ENCODE assay signal across 1 cellular context in genomic region chr14:100375963-100376735, GRCh38.
A peak's percentile ranks its signal among the peaks of the same experiment; 100 is the strongest.
TF ChIP-seq lines count a peak whose summit lies in the region.

WDR25 (plus strand) TSS chr14:100376485.

TF ChIP-seq in HepG2, 621 proteins besides CTCF, POLR2A, EP300 and RAD21 (continued from another document and continues in another):
- TF ChIP-seq CREB3 (CRISPR knock-in tag; IDR thresholded peaks at IDR 0.05), result no peak
- peak; percentile 74; the same call in 1 of the 2 replicates for TF ChIP-seq ZNF503 (CRISPR knock-in tag; IDR thresholded peaks at IDR 0.05)
- TF ChIP-seq BRD4 (CRISPR knock-in tag; IDR thresholded peaks at IDR 0.05), result peak; percentile 77; the same call in 1 of the 2 replicates
- no peak; the same call in 1 of the 2 replicates for TF ChIP-seq ZBTB7B (CRISPR knock-in tag; IDR thresholded peaks at IDR 0.05)
- TF ChIP-seq, protein P1, sequence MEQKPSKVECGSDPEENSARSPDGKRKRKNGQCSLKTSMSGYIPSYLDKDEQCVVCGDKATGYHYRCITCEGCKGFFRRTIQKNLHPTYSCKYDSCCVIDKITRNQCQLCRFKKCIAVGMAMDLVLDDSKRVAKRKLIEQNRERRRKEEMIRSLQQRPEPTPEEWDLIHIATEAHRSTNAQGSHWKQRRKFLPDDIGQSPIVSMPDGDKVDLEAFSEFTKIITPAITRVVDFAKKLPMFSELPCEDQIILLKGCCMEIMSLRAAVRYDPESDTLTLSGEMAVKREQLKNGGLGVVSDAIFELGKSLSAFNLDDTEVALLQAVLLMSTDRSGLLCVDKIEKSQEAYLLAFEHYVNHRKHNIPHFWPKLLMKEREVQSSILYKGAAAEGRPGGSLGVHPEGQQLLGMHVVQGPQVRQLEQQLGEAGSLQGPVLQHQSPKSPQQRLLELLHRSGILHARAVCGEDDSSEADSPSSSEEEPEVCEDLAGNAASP (CRISPR knock-in tag; IDR thresholded peaks at IDR 0.05; ENCODE audit: borderline replicate concordance), result peak; percentile 58
- peak; percentile 65; the same call in 1 of the 2 replicates for TF ChIP-seq ZNF878 (CRISPR knock-in tag; IDR thresholded peaks at IDR 0.05)
- TF ChIP-seq, protein P2, sequence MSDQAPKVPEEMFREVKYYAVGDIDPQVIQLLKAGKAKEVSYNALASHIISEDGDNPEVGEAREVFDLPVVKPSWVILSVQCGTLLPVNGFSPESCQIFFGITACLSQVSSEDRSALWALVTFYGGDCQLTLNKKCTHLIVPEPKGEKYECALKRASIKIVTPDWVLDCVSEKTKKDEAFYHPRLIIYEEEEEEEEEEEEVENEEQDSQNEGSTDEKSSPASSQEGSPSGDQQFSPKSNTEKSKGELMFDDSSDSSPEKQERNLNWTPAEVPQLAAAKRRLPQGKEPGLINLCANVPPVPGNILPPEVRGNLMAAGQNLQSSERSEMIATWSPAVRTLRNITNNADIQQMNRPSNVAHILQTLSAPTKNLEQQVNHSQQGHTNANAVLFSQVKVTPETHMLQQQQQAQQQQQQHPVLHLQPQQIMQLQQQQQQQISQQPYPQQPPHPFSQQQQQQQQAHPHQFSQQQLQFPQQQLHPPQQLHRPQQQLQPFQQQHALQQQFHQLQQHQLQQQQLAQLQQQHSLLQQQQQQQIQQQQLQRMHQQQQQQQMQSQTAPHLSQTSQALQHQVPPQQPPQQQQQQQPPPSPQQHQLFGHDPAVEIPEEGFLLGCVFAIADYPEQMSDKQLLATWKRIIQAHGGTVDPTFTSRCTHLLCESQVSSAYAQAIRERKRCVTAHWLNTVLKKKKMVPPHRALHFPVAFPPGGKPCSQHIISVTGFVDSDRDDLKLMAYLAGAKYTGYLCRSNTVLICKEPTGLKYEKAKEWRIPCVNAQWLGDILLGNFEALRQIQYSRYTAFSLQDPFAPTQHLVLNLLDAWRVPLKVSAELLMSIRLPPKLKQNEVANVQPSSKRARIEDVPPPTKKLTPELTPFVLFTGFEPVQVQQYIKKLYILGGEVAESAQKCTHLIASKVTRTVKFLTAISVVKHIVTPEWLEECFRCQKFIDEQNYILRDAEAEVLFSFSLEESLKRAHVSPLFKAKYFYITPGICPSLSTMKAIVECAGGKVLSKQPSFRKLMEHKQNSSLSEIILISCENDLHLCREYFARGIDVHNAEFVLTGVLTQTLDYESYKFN (CRISPR knock-in tag; conservative IDR thresholded peaks at IDR 0.05), result 0 out of 2 replicates have a peak, but pooled peaks have one; percentile 49
- peak; percentile 65; the same call in 1 of the 2 replicates for TF ChIP-seq ZNF619 (CRISPR knock-in tag; IDR thresholded peaks at IDR 0.05)
- no peak for TF ChIP-seq ZNF431 (CRISPR knock-in tag; IDR thresholded peaks at IDR 0.05; ENCODE audit: borderline replicate concordance, low read depth)
- peak; percentile 60; the same call in 1 of the 2 replicates for TF ChIP-seq POLR2AphosphoS5 (IDR thresholded peaks at IDR 0.05; ENCODE audit: low read depth, low read length)
- peak; percentile 53; the same call in 1 of the 2 replicates for TF ChIP-seq PITX1 (CRISPR knock-in tag; IDR thresholded peaks at IDR 0.05)
- peak; percentile 88; the same call in 1 of the 2 replicates for TF ChIP-seq ZNF766 (CRISPR knock-in tag; IDR thresholded peaks at IDR 0.05; ENCODE audit: borderline replicate concordance)
- peak; percentile 69 for TF ChIP-seq YY1 (IDR thresholded peaks at IDR 0.05; ENCODE audit: insufficient read depth, insufficient replicate concordance, low read depth, low read length)
- TF ChIP-seq ATF7 (IDR thresholded peaks at IDR 0.05), result no peak
- TF ChIP-seq ATF7 (CRISPR knock-in tag; IDR thresholded peaks at IDR 0.05), result no peak
- TF ChIP-seq AFF4 (CRISPR knock-in tag; IDR thresholded peaks at IDR 0.05), result no peak; the same call in 1 of the 2 replicates
- TF ChIP-seq SOX5 (CRISPR knock-in tag; IDR thresholded peaks at IDR 0.05; ENCODE audit: borderline replicate concordance), result peak; percentile 47; the same call in 1 of the 2 replicates
- TF ChIP-seq NR2F6 (IDR thresholded peaks at IDR 0.05), result no peak
- TF ChIP-seq NR2F6 (CRISPR knock-in tag; IDR thresholded peaks at IDR 0.05), result peak; percentile 57; the same call in 1 of the 2 replicates
- no peak for TF ChIP-seq LCORL (IDR thresholded peaks at IDR 0.05)
- TF ChIP-seq LCORL (CRISPR knock-in tag; IDR thresholded peaks at IDR 0.05), result peak; percentile 56; the same call in 1 of the 2 replicates
- TF ChIP-seq BHLHE40 (IDR thresholded peaks at IDR 0.05; ENCODE audit: low read length), result peak; percentile 98
- TF ChIP-seq ATF5 (CRISPR knock-in tag; IDR thresholded peaks at IDR 0.05; ENCODE audit: low read depth), result no peak
- no peak for TF ChIP-seq SYNCRIP (IDR thresholded peaks at IDR 0.05; ENCODE audit: insufficient read depth, low read depth, low read length)
- no peak for TF ChIP-seq ZNF784 (CRISPR knock-in tag; IDR thresholded peaks at IDR 0.05; ENCODE audit: borderline replicate concordance)
- TF ChIP-seq CEBPG (CRISPR knock-in tag; IDR thresholded peaks at IDR 0.05), result peak; percentile 27; the same call in 1 of the 2 replicates
- TF ChIP-seq U2AF2 (IDR thresholded peaks at IDR 0.05; ENCODE audit: low read depth, low read length), result no peak
- TF ChIP-seq TGIF2 (CRISPR knock-in tag; IDR thresholded peaks at IDR 0.05), result peak; percentile 79; the same call in 1 of the 2 replicates
- TF ChIP-seq ZNF709 (CRISPR knock-in tag; IDR thresholded peaks at IDR 0.05), result no peak
- TF ChIP-seq ZNF772 (CRISPR knock-in tag; IDR thresholded peaks at IDR 0.05), result peak; percentile 49; the same call in 1 of the 2 replicates
- TF ChIP-seq ZNF746 (CRISPR knock-in tag; IDR thresholded peaks at IDR 0.05), result peak; percentile 17; the same call in 1 of the 2 replicates
- TF ChIP-seq STAT5B (CRISPR knock-in tag; IDR thresholded peaks at IDR 0.05), result no peak
- peak; percentile 29; the same call in 1 of the 2 replicates for TF ChIP-seq NCOR1 (IDR thresholded peaks at IDR 0.05; ENCODE audit: borderline replicate concordance, low read length)
- peak; percentile 17; the same call in 1 of the 2 replicates for TF ChIP-seq ZC3H4 (CRISPR knock-in tag; IDR thresholded peaks at IDR 0.05; ENCODE audit: borderline replicate concordance)
- no peak for TF ChIP-seq ZNF616 (CRISPR knock-in tag; IDR thresholded peaks at IDR 0.05; ENCODE audit: low read depth)
- no peak for TF ChIP-seq ZSCAN20 (CRISPR knock-in tag; IDR thresholded peaks at IDR 0.05; ENCODE audit: borderline replicate concordance)
- no peak for TF ChIP-seq MIXL1 (CRISPR knock-in tag; IDR thresholded peaks at IDR 0.05)
- TF ChIP-seq CHCHD3 (CRISPR knock-in tag; IDR thresholded peaks at IDR 0.05), result no peak
- no peak for TF ChIP-seq IKZF1 (IDR thresholded peaks at IDR 0.05)
- TF ChIP-seq, protein P3, sequence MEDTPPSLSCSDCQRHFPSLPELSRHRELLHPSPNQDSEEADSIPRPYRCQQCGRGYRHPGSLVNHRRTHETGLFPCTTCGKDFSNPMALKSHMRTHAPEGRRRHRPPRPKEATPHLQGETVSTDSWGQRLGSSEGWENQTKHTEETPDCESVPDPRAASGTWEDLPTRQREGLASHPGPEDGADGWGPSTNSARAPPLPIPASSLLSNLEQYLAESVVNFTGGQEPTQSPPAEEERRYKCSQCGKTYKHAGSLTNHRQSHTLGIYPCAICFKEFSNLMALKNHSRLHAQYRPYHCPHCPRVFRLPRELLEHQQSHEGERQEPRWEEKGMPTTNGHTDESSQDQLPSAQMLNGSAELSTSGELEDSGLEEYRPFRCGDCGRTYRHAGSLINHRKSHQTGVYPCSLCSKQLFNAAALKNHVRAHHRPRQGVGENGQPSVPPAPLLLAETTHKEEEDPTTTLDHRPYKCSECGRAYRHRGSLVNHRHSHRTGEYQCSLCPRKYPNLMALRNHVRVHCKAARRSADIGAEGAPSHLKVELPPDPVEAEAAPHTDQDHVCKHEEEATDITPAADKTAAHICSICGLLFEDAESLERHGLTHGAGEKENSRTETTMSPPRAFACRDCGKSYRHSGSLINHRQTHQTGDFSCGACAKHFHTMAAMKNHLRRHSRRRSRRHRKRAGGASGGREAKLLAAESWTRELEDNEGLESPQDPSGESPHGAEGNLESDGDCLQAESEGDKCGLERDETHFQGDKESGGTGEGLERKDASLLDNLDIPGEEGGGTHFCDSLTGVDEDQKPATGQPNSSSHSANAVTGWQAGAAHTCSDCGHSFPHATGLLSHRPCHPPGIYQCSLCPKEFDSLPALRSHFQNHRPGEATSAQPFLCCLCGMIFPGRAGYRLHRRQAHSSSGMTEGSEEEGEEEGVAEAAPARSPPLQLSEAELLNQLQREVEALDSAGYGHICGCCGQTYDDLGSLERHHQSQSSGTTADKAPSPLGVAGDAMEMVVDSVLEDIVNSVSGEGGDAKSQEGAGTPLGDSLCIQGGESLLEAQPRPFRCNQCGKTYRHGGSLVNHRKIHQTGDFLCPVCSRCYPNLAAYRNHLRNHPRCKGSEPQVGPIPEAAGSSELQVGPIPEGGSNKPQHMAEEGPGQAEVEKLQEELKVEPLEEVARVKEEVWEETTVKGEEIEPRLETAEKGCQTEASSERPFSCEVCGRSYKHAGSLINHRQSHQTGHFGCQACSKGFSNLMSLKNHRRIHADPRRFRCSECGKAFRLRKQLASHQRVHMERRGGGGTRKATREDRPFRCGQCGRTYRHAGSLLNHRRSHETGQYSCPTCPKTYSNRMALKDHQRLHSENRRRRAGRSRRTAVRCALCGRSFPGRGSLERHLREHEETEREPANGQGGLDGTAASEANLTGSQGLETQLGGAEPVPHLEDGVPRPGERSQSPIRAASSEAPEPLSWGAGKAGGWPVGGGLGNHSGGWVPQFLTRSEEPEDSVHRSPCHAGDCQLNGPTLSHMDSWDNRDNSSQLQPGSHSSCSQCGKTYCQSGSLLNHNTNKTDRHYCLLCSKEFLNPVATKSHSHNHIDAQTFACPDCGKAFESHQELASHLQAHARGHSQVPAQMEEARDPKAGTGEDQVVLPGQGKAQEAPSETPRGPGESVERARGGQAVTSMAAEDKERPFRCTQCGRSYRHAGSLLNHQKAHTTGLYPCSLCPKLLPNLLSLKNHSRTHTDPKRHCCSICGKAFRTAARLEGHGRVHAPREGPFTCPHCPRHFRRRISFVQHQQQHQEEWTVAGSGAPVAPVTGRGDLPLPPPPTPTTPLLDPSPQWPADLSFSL (CRISPR knock-in tag; IDR thresholded peaks at IDR 0.05), result no peak
- peak; percentile 89; the same call in 1 of the 2 replicates for TF ChIP-seq KAT7 (CRISPR knock-in tag; IDR thresholded peaks at IDR 0.05; ENCODE audit: borderline replicate concordance)
